ENCODE assay signal across 12 cellular contexts in genomic region chr11:35800970-35801953, GRCh38.
DNase-seq lines count a peak whose midpoint lies in the region; ATAC-seq and TF ChIP-seq lines count a peak whose summit lies in the region.
"Had no signal": no experiment of that assay in that cellular context is flagged by ENCODE, and none has a peak within 500 bp of the region (broad histone marks: within the 10 kb centered on the region; RNA-seq: fewer than 3 reads in every experiment).

No MANE protein-coding gene starts in this region.

- peak overlapping the region; percentile 77 for H3K27ac Mint-ChIP-seq in memory B cell
- no peak overlapping the region for H3K27ac Mint-ChIP-seq in mesothelial cell of epicardium

- H3K4me1 Mint-ChIP-seq in memory B cell: peaks cover 20% of the 10 kb centered on the region
- peaks cover 11% of the 10 kb centered on the region for H3K4me1 Mint-ChIP-seq in mesothelial cell of epicardium

- H3K27me3 Mint-ChIP-seq in memory B cell (no peaks in the 10 kb centered on the region), mesothelial cell of epicardium (ENCODE audit: low read depth) (no peaks in the 10 kb centered on the region)

- TF ChIP-seq CTCF in NB4 (IDR thresholded peaks at IDR 0.05; ENCODE audit: low read depth, low read length) (no peak), mesothelial cell of epicardium (IDR thresholded peaks at IDR 0.05; ENCODE audit: unreplicated experiment) (no peak)

- H3K4me3 Mint-ChIP-seq in memory B cell (no peak overlapping the region), mesothelial cell of epicardium (no peak overlapping the region)

- H3K9me3 ChIP-seq in MG63: no peaks in the 10 kb centered on the region

- no peaks in the 10 kb centered on the region for H3K27me3 ChIP-seq in MG63

- ATAC-seq in GM18907 (IDR thresholded peaks at IDR 0.05; ENCODE audit: unreplicated experiment): peak; percentile 83
- ATAC-seq in HG02884 (IDR thresholded peaks at IDR 0.05; ENCODE audit: unreplicated experiment): peak; percentile 81
- ATAC-seq in memory B cell (ENCODE audit: low read depth): peak; percentile 78

- H3K9me3 Mint-ChIP-seq in memory B cell: peaks cover 4% of the 10 kb centered on the region
- peaks cover 5% of the 10 kb centered on the region for H3K9me3 Mint-ChIP-seq in mesothelial cell of epicardium

- H3K4me3 ChIP-seq in NB4 (ENCODE audit: low read depth, low read length) (no peak overlapping the region), MG63 (no peak overlapping the region)

- no peak for TF ChIP-seq POLR2A in NB4 (IDR thresholded peaks at IDR 0.05; ENCODE audit: extremely low read depth, insufficient read length)

- H3K36me3 ChIP-seq in MG63: peaks cover 13% of the 10 kb centered on the region

- DNase-seq in NB4 (ENCODE audit: low read depth): peak; percentile 6
- no peak for DNase-seq in memory B cell (ENCODE audit: low spot score in 2 of 2)
- no peak for DNase-seq in ecto neural progenitor cell (ENCODE audit: low spot score)
- no peak for DNase-seq in MG63
- DNase-seq in mesothelial cell of epicardium (ENCODE audit: low spot score in 2 of 2, unreplicated experiment in 2 of 2): no peak
- no peak for DNase-seq in cortex of kidney (lab: John Stamatoyannopoulos, UW)
- DNase-seq: activated CD4-positive, alpha-beta T cell treated with anti-CD3 and anti-CD28 coated beads, Interleukin-2, amount 50 U/mL, for 4 hours; amygdala; DND-41; RPMI8226 had no signal

- peaks cover 22% of the 10 kb centered on the region for H3K36me3 Mint-ChIP-seq in memory B cell
- H3K36me3 Mint-ChIP-seq in mesothelial cell of epicardium: peaks cover 10% of the 10 kb centered on the region
